In the genomic region with DNA sequence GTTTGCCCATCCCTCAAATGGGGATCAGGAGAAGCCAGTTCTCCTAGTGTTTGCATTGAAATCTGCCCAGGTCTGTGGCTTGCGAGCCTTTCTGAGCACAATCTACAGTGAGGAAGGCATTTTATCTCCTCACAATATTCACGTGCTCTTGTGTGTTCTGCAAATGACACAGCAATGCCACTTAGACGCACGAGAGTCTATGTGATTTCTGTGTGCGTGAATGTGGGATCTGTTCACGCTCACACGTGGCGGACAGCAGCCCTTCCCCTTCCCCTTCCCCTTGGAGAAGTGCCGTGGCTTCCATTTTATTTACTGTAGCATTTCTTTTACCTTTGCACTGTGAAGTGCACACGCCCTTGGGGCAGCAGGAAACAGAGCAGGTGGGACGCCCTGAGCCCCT, we compare ENCODE assay signal across 15 cellular contexts. TPM values are rescaled to one million over a fixed set of nuclear protein-coding genes. Genes with fewer than 3 reads are reported as not detected.
DNase-seq lines count a peak whose midpoint lies in the region; ATAC-seq and TF ChIP-seq lines count a peak whose summit lies in the region.
"Had no signal": no experiment of that assay in that cellular context is flagged by ENCODE, and none has a peak within 500 bp of the region (broad histone marks: within the 10 kb centered on the region; RNA-seq: fewer than 3 reads in every experiment).

No MANE protein-coding gene starts in this region.

- peak overlapping the region in 8 of 11 experiments; percentile 27 to 67 (median 62); a peak in 15 of 22 replicates for H3K4me2 ChIP-seq in BLaER1 treated with 17β-estradiol and CSF1 and Interleukin-3, amounts not matched to agents 10 nM and 100 nM
- H3K4me2 ChIP-seq in IMR-90 (ENCODE audit: low read depth, low read length) = no peak overlapping the region
- H3K4me2 ChIP-seq in neural progenitor cell = peak overlapping the region; percentile 18

- TF ChIP-seq POLR2A in IMR-90 (IDR thresholded peaks at IDR 0.05; ENCODE audit: low read depth, low read length) = no peak

- H4K91ac ChIP-seq in IMR-90 (ENCODE audit: insufficient read depth, low read depth, low read length) = no peak overlapping the region

- H3K27ac Mint-ChIP-seq in brain = peak overlapping the region in 3 of 5 experiments; percentile 36 to 80 (median 47)
- peak overlapping the region; percentile 97 for H3K27ac Mint-ChIP-seq in neural progenitor cell
- H3K27ac Mint-ChIP-seq in activated T-cell treated with anti-CD3 and anti-CD28 coated beads, Interleukin-2, amount 50 U/mL, for 24 hours = no peak overlapping the region
- H3K27ac Mint-ChIP-seq: CD4-positive, CD25-positive, alpha-beta regulatory T cell had no signal

- dilution Hi-C loops in IMR-90 (cut with HindIII; ENCODE audit: low sequenced_read_pairs, unreplicated experiment) = no loop called here

- peak overlapping the region in 5 of 11 experiments; percentile 17 to 66 (median 43); a peak in 7 of 22 replicates for H3K27ac ChIP-seq in BLaER1 treated with 17β-estradiol and CSF1 and Interleukin-3, amounts not matched to agents 10 nM and 100 nM
- H3K27ac ChIP-seq in IMR-90 (ENCODE audit: insufficient read depth, low read length) = no peak overlapping the region
- no peak overlapping the region for H3K27ac ChIP-seq in neural progenitor cell

- H2AFZ ChIP-seq in IMR-90 (replicated peaks; ENCODE audit: low read length, poor library complexity) = no peak overlapping the region
- no peak overlapping the region for H2AFZ ChIP-seq in neural progenitor cell (replicated peaks)

- peaks cover 27 to 62% (median 56%) of the 10 kb centered on the region in 10 experiments for H3K4me1 ChIP-seq in BLaER1 treated with 17β-estradiol and CSF1 and Interleukin-3, amounts not matched to agents 10 nM and 100 nM
- H3K4me1 ChIP-seq in IMR-90 (ENCODE audit: control insufficient read depth, insufficient read depth, low read length) (no peaks in the 10 kb centered on the region), neural progenitor cell (peaks cover 19% of the 10 kb centered on the region)
- H3K4me1 ChIP-seq: BE2C had no signal

- H2AK5ac ChIP-seq in IMR-90 (ENCODE audit: low read depth, low read length) = no peak overlapping the region

- H3K9me3 ChIP-seq in BLaER1 treated with 17β-estradiol and CSF1 and Interleukin-3, amounts not matched to agents 10 nM and 100 nM (replicated peaks in 1 of 11) = peaks cover 26 to 39% (median 35%) of the 10 kb centered on the region in 11 experiments
- H3K9me3 ChIP-seq in IMR-90 (ENCODE audit: control insufficient read depth, insufficient read depth, low read length) = peaks cover 17% of the 10 kb centered on the region
- peaks cover 11% of the 10 kb centered on the region for H3K9me3 ChIP-seq in neural progenitor cell (ENCODE audit: low read depth)
- H3K9me3 ChIP-seq: BE2C had no signal

- no peak overlapping the region for H2BK5ac ChIP-seq in IMR-90 (ENCODE audit: low read depth, low read length, poor library complexity, severe bottlenecking)

- intact Hi-C loops in IMR-90 (cut with micrococcal nuclease) = no loop called here

- H2AK9ac ChIP-seq in IMR-90 (replicated peaks; ENCODE audit: low read depth, low read length, poor library complexity) = peak overlapping the region; percentile 5

- H3K4me1 Mint-ChIP-seq in brain (peaks cover 32% of the 10 kb centered on the region), neural progenitor cell (peaks cover 17% of the 10 kb centered on the region)
- H3K4me1 Mint-ChIP-seq in activated T-cell treated with anti-CD3 and anti-CD28 coated beads, Interleukin-2, amount 50 U/mL, for 24 hours (ENCODE audit: low read depth) = peaks cover 5% of the 10 kb centered on the region

- no peaks in the 10 kb centered on the region for H3F3A ChIP-seq in neural progenitor cell (ENCODE audit: low read depth)

- CTCF ChIA-PET in IMR-90 (lab: Yijun Ruan, JAX) = no interaction called here

- H3K14ac ChIP-seq in IMR-90 (replicated peaks; ENCODE audit: low read depth, low read length) = no peak overlapping the region

- H3K4me3 ChIP-seq in BLaER1 treated with 17β-estradiol and CSF1 and Interleukin-3, amounts not matched to agents 10 nM and 100 nM = no peak overlapping the region
- H3K4me3 ChIP-seq in IMR-90 (ENCODE audit: insufficient read depth, low read depth, low read length) (no peak overlapping the region), neural progenitor cell (no peak overlapping the region)

- no peak overlapping the region for H3K56ac ChIP-seq in IMR-90 (ENCODE audit: extremely low read depth, insufficient read depth, low read length)

- DNase-seq in IMR-90 (no peak), neural progenitor cell (ENCODE audit: low spot score) (no peak), NCI-H2196 treated with DMSO at 0.1 percent for 48 hours (lab: John Stamatoyannopoulos, UW; ENCODE audit: unreplicated experiment) (no peak), NCI-H1694 (lab: John Stamatoyannopoulos, UW) (no peak), GOT3 (lab: John Stamatoyannopoulos, UW) (no peak)
- DNase-seq in activated T-cell treated with anti-CD3 and anti-CD28 coated beads, Interleukin-2, amount 50 U/mL, for 24 hours = no peak
- DNase-seq: BE2C; Calu3; CD4-positive, CD25-positive, alpha-beta regulatory T cell; DMS 273 treated with DMSO at 0.1 percent for 48 hours; H9 had no signal

- H3K23ac ChIP-seq in IMR-90 (ENCODE audit: low read depth, low read length) = no peak overlapping the region

- H4K8ac ChIP-seq in IMR-90 (ENCODE audit: low read depth in 2 of 2, low read length in 2 of 2) = no peak overlapping the region

- 50% methylated on average over 8 of the region's 11 CpGs; no CpG with 5 or more reads in 1 of the 2 experiments for WGBS in IMR-90 (ENCODE audit: extremely low coverage in 2 of 2, insufficient read length in 1 of 2), 2 experiments

- H3K4me3 Mint-ChIP-seq in brain = no peak overlapping the region
- H3K4me3 Mint-ChIP-seq in neural progenitor cell = no peak overlapping the region
- no peak overlapping the region for H3K4me3 Mint-ChIP-seq in activated T-cell treated with anti-CD3 and anti-CD28 coated beads, Interleukin-2, amount 50 U/mL, for 24 hours
- H3K4me3 Mint-ChIP-seq: CD4-positive, CD25-positive, alpha-beta regulatory T cell; H9 had no signal

- BruUV-seq in IMR-90 (replicated peaks; lab: Mats Ljungman, UMichigan) = no TSS peak

- TF ChIP-seq CTCF in IMR-90 (conservative IDR thresholded peaks at IDR 0.05; ENCODE audit: low read depth, low read length) = no peak
- no peak for TF ChIP-seq CTCF in brain (conservative IDR thresholded peaks at IDR 0.05)
- TF ChIP-seq CTCF in neural progenitor cell (IDR thresholded peaks at IDR 0.05) = no peak

- H3K79me2 ChIP-seq in neural progenitor cell (ENCODE audit: low read depth) = no peaks in the 10 kb centered on the region

- H3K79me1 ChIP-seq in IMR-90 (ENCODE audit: low read depth in 1 of 2, low read length in 2 of 2) = no peaks in the 10 kb centered on the region

- H3K27me3 ChIP-seq in BLaER1 treated with 17β-estradiol and CSF1 and Interleukin-3, amounts not matched to agents 10 nM and 100 nM = peaks cover 0 to 9% (median 0%) of the 10 kb centered on the region in 11 experiments; a peak in 2 of 22 replicates
- peaks cover 50% of the 10 kb centered on the region for H3K27me3 ChIP-seq in IMR-90 (ENCODE audit: control insufficient read depth, insufficient read depth, low read length)
- H3K27me3 ChIP-seq in neural progenitor cell = no peaks in the 10 kb centered on the region

- no peak for ATAC-seq in IMR-90 (ENCODE audit: low read depth)

- in situ Hi-C loops in IMR-90 (cut with MboI; ENCODE audit: low sequenced_read_pairs) = no loop called here

- peaks cover 7% of the 10 kb centered on the region for H3K27me3 Mint-ChIP-seq in brain
- H3K27me3 Mint-ChIP-seq in neural progenitor cell (ENCODE audit: insufficient read depth, low read depth) = peaks cover 8% of the 10 kb centered on the region
- H3K27me3 Mint-ChIP-seq in activated T-cell treated with anti-CD3 and anti-CD28 coated beads, Interleukin-2, amount 50 U/mL, for 24 hours = peaks cover 10% of the 10 kb centered on the region
- H3K27me3 Mint-ChIP-seq: CD4-positive, CD25-positive, alpha-beta regulatory T cell had no signal

- H3K4ac ChIP-seq in IMR-90 (ENCODE audit: low read depth, low read length) = no peak overlapping the region

- no peak overlapping the region for H4K5ac ChIP-seq in IMR-90 (ENCODE audit: low read depth, low read length)

- peaks cover 0 to 8% (median 0%) of the 10 kb centered on the region in 11 experiments; a peak in 2 of 22 replicates for H3K36me3 ChIP-seq in BLaER1 treated with 17β-estradiol and CSF1 and Interleukin-3, amounts not matched to agents 10 nM and 100 nM
- H3K36me3 ChIP-seq in IMR-90 (ENCODE audit: control insufficient read depth, insufficient read depth, low read length) (no peaks in the 10 kb centered on the region), neural progenitor cell (no peaks in the 10 kb centered on the region)
- H3K36me3 ChIP-seq: BE2C had no signal

- no peak overlapping the region for H2BK15ac ChIP-seq in IMR-90 (ENCODE audit: low read depth, low read length)

- no peak overlapping the region for H3K9ac ChIP-seq in BLaER1 treated with 17β-estradiol and CSF1 and Interleukin-3, amounts not matched to agents 10 nM and 100 nM
- H3K9ac ChIP-seq in IMR-90 (ENCODE audit: low read depth, low read length) = no peak overlapping the region
- H3K9ac ChIP-seq in neural progenitor cell = no peak overlapping the region

- no peak overlapping the region for H3K18ac ChIP-seq in IMR-90 (ENCODE audit: low read depth, low read length)

- no peaks in the 10 kb centered on the region for H4K20me1 ChIP-seq in BLaER1 treated with 17β-estradiol and CSF1 and Interleukin-3, amounts not matched to agents 10 nM and 100 nM
- H4K20me1 ChIP-seq in IMR-90 (ENCODE audit: insufficient read depth, low read length) (no peaks in the 10 kb centered on the region), neural progenitor cell (ENCODE audit: low read depth) (no peaks in the 10 kb centered on the region)

- H3K9me3 Mint-ChIP-seq in brain (peaks cover 14 to 24% (median 18%) of the 10 kb centered on the region in 5 experiments), neural progenitor cell (peaks cover 19% of the 10 kb centered on the region)
- peaks cover 7% of the 10 kb centered on the region for H3K9me3 Mint-ChIP-seq in activated T-cell treated with anti-CD3 and anti-CD28 coated beads, Interleukin-2, amount 50 U/mL, for 24 hours

- H2BK20ac ChIP-seq in IMR-90 (ENCODE audit: low read depth, low read length) = no peak overlapping the region

- no peak for TF ChIP-seq RAD21 in IMR-90 (IDR thresholded peaks at IDR 0.05; ENCODE audit: low read length)

- POLR2A ChIA-PET in IMR-90 (lab: Charles Lee; ENCODE audit: unreplicated experiment) = no interaction called here

- peaks cover 5% of the 10 kb centered on the region for H3K36me3 Mint-ChIP-seq in brain
- peaks cover 3% of the 10 kb centered on the region for H3K36me3 Mint-ChIP-seq in neural progenitor cell
- no peaks in the 10 kb centered on the region for H3K36me3 Mint-ChIP-seq in activated T-cell treated with anti-CD3 and anti-CD28 coated beads, Interleukin-2, amount 50 U/mL, for 24 hours (ENCODE audit: low read depth)
- H3K36me3 Mint-ChIP-seq: CD4-positive, CD25-positive, alpha-beta regulatory T cell had no signal

- H2BK120ac ChIP-seq in IMR-90 (ENCODE audit: low read depth, low read length) = no peak overlapping the region

- H3K9me1 ChIP-seq in IMR-90 (ENCODE audit: insufficient read depth, low read length) = no peaks in the 10 kb centered on the region

RNA-seq across cellular contexts. Expression of a gene that starts 17.7 kb away (rescaled TPM):
- total RNA-seq in IMR-90 (2012; rRNA removed) (not detected in 2 replicates), neural progenitor cell (ENCODE audit: low replicate concordance) (0.15 and 0.22 TPM in 2 replicates)
- polyA plus RNA-seq in IMR-90 (2012; rRNA removed) (not detected in 2 replicates), brain (ENCODE audit: insufficient read depth, low read depth, low replicate concordance) (17.6 TPM)
- polyA plus RNA-seq in IMR-90 (2012; cell fraction: cytosol; rRNA removed) = not detected in 2 replicates
- polyA plus RNA-seq in IMR-90 (2012; cell fraction: nucleus; rRNA removed; ENCODE audit: low replicate concordance) = 0.03 TPM in 1 of 2 replicates, not detected in the other
- total RNA-seq: Calu3, Daoy, HT1080 had no signal
